ENCODE assay signal across 19 cellular contexts in the genomic region with DNA sequence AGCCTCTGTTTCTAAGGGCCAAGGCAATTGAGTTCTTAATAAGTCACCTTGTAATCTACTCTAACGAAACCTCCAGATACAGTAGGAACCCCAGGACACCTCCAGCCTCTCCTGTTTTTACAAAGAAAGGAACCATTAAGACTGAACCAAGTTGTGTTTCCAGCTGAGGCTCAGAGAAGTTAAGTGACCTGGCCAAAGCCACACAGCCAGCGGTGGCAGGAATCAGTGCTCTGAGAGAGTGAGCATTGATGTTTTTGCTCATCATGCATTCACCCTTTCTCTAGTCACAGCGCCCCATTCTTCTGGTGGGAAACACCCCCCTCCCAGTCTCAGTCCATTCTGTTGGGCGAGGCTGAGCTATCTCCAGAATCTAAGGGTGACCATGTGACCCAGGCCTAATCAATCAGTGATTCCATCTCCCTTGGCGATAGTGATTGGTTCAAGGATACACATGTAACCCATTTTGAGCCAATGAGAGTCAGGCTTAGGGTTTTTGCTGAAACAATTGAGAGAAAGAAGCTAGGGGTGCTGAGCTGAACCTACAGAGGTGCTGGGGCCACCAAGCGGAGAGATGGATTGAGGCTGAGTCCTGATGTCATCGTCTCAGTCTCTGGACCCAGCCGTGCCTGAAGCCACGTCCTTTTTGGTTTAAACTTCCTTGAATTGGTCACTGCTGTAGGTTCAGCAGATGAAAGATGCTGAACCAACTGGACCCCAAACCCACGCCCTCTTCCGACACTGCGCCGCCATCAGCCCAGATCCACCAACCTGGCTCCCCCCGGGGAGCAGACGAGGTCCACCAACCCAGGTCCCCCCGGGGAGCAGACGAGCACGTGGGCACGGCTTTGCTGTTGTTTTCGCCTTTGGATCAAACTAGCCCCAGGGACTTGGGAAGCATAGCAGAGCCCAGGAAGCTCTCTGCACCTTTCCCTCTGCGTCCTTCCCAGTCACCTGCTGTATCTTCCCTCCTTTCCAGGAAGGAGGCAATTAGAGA. TPM values are rescaled to one million over a fixed set of nuclear protein-coding genes. Genes with fewer than 3 reads are reported as not detected.
DNase-seq lines count a peak whose midpoint lies in the region; ATAC-seq and TF ChIP-seq lines count a peak whose summit lies in the region.
"Had no signal": no experiment of that assay in that cellular context is flagged by ENCODE, and none has a peak within 500 bp of the region (broad histone marks: within the 10 kb centered on the region; RNA-seq: fewer than 3 reads in every experiment).

No MANE protein-coding gene starts in this region.

- H3K4me3 Mint-ChIP-seq in brain (no peak overlapping the region), nephron (no peak overlapping the region)
- H3K4me3 Mint-ChIP-seq: H9 had no signal

- H3K27me3 Mint-ChIP-seq in brain (no peaks in the 10 kb centered on the region), nephron (ENCODE audit: low read depth) (peaks cover 11% of the 10 kb centered on the region)

- H3K27me3 ChIP-seq in BLaER1: no peaks in the 10 kb centered on the region

- H3K9me3 ChIP-seq in BLaER1: peaks cover 32% of the 10 kb centered on the region

- no peak for ATAC-seq in GM21390 (IDR thresholded peaks at IDR 0.05; ENCODE audit: unreplicated experiment)
- ATAC-seq in GM18861 (IDR thresholded peaks at IDR 0.05; ENCODE audit: unreplicated experiment): no peak
- ATAC-seq: SK-N-SH treated with all-trans-retinoic acid at 6 μM for 48 hours had no signal

- peaks cover 59% of the 10 kb centered on the region for H3K4me1 ChIP-seq in BLaER1

- no peaks in the 10 kb centered on the region for H3K36me3 Mint-ChIP-seq in brain
- no peaks in the 10 kb centered on the region for H3K36me3 Mint-ChIP-seq in nephron (ENCODE audit: low read depth)

- DNase-seq in activated gamma-delta T cell (lab: John Stamatoyannopoulos, UW): no peak
- DNase-seq in hepatic stellate cell (ENCODE audit: low spot score): no peak
- DNase-seq: C1 segment of cervical spinal cord, DMS79 treated with DMSO at 0.1 percent for 48 hours, H9, IMR-90, MM.1S, NCI-H146, NCI-H2029 treated with DMSO at 0.1 percent for 48 hours, NCI-H748 treated with DMSO at 0.1 percent for 48 hours, SHP77 treated with DMSO at 0.1 percent for 48 hours had no signal

- H3K9me3 Mint-ChIP-seq in brain: peaks cover 0 to 4% (median 3%) of the 10 kb centered on the region in 5 experiments
- H3K9me3 Mint-ChIP-seq in nephron: peaks cover under 1% of the 10 kb centered on the region

- no peak for TF ChIP-seq RAD21 in Ishikawa (IDR thresholded peaks at IDR 0.05; ENCODE audit: low read depth)

- peak overlapping the region in 3 of 5 experiments; percentile 26 to 81 (median 77) for H3K27ac Mint-ChIP-seq in brain
- peak overlapping the region; percentile 52 to 68 (median 57) for H3K27ac Mint-ChIP-seq in nephron

- no peak overlapping the region for H3K4me3 ChIP-seq in BLaER1

- TF ChIP-seq EP300 in Ishikawa (IDR thresholded peaks at IDR 0.05; ENCODE audit: borderline replicate concordance): no peak

- peaks cover 16% of the 10 kb centered on the region for H4K20me1 ChIP-seq in BLaER1

- H3K27ac ChIP-seq in BLaER1: peak overlapping the region; percentile 69
- H3K27ac ChIP-seq: HL-60 had no signal

- no peaks in the 10 kb centered on the region for H3K36me3 ChIP-seq in BLaER1

- peak overlapping the region; percentile 21; the same call in 1 of the 2 replicates for H3K9ac ChIP-seq in BLaER1

- peak overlapping the region; percentile 76 for H3K4me2 ChIP-seq in BLaER1

- TF ChIP-seq CTCF in brain (conservative IDR thresholded peaks at IDR 0.05): no peak
- no peak for TF ChIP-seq CTCF in nephron (IDR thresholded peaks at IDR 0.05; ENCODE audit: unreplicated experiment in 3 of 3)

- H3K4me1 Mint-ChIP-seq in brain: peaks cover 45% of the 10 kb centered on the region
- H3K4me1 Mint-ChIP-seq in nephron: peaks cover 50% of the 10 kb centered on the region

TF ChIP-seq in Ishikawa, 13 proteins besides CTCF, POLR2A, EP300 and RAD21:
- TF ChIP-seq CREB1 (IDR thresholded peaks at IDR 0.05; ENCODE audit: low read depth): no peak
- TF ChIP-seq USF1 (IDR thresholded peaks at IDR 0.05): 0 out of 2 replicates have a peak, but pooled peaks have one; percentile 14

RNA-seq across cellular contexts. Expression of gene RERE, which starts 28.0 kb away (rescaled TPM):
- 103 TPM for polyA plus RNA-seq in brain (ENCODE audit: insufficient read depth, low read depth, low replicate concordance)

RNA-seq across cellular contexts. Expression of gene ENO1, which starts 33.1 kb away (rescaled TPM):
- 1,172 TPM for polyA plus RNA-seq in brain (ENCODE audit: insufficient read depth, low read depth, low replicate concordance)
